In genomic region chr11:27837895-27838563, GRCh38 we compare ENCODE assay signal across 13 cellular contexts.
DNase-seq lines count a peak whose midpoint lies in the region; ATAC-seq, FAIRE-seq and TF ChIP-seq lines count a peak whose summit lies in the region.
"Had no signal": no experiment of that assay in that cellular context is flagged by ENCODE, and none has a peak within 500 bp of the region (broad histone marks: within the 10 kb centered on the region; RNA-seq: fewer than 3 reads in every experiment).

No MANE protein-coding gene starts in this region.

- no peaks in the 10 kb centered on the region for H3K4me1 Mint-ChIP-seq in T-helper 2 cell treated with Interferon-gamma antibody and Interleukin-4, amounts not matched to agents 5 μg/mL and 100 μg/mL, for 36 hours (ENCODE audit: low read depth)
- H3K4me1 Mint-ChIP-seq: WTC11 had no signal

- H3K4me3 Mint-ChIP-seq in T-helper 2 cell treated with Interferon-gamma antibody and Interleukin-4, amounts not matched to agents 5 μg/mL and 100 μg/mL, for 36 hours: no peak overlapping the region
- H3K4me3 Mint-ChIP-seq: naive B cell, WTC11 had no signal

- ATAC-seq in HG02610 (IDR thresholded peaks at IDR 0.05; ENCODE audit: unreplicated experiment): peak; percentile 92
- peak; percentile 92 for ATAC-seq in HG03432 (IDR thresholded peaks at IDR 0.05; ENCODE audit: unreplicated experiment)
- no peak for ATAC-seq in sciatic nerve
- no peak for ATAC-seq in Right ventricle myocardium superior (ENCODE audit: poor library complexity)
- ATAC-seq: WTC11 had no signal

- POLR2A ChIA-PET in GM10248 (lab: Yijun Ruan, JAX): no interaction called here

- intact Hi-C loops in sciatic nerve (cut with DNase I) (no loop called here), Right ventricle myocardium superior (cut with DNase I) (no loop called here)

- peak; percentile 77 for FAIRE-seq in GM19239 (lab: Jason Lieb, UNC)

- H3K9me3 Mint-ChIP-seq in T-helper 2 cell treated with Interferon-gamma antibody and Interleukin-4, amounts not matched to agents 5 μg/mL and 100 μg/mL, for 36 hours: no peaks in the 10 kb centered on the region
- H3K9me3 Mint-ChIP-seq: activated T-helper 2 cell treated with anti-CD3 and anti-CD28 coated beads, Interferon-gamma antibody, Interleukin-2, Interleukin-4, amounts not matched to agents 10 μg/mL and 5 μg/mL and 100 μg/mL, durations not matched to agents 14 hours and 24 hours and 36 hours; WTC11 had no signal

- H3K27ac Mint-ChIP-seq in T-helper 2 cell treated with Interferon-gamma antibody and Interleukin-4, amounts not matched to agents 5 μg/mL and 100 μg/mL, for 36 hours: no peak overlapping the region
- H3K27ac Mint-ChIP-seq: activated T-helper 2 cell treated with anti-CD3 and anti-CD28 coated beads, Interferon-gamma antibody, Interleukin-2, Interleukin-4, amounts not matched to agents 10 μg/mL and 5 μg/mL and 100 μg/mL, durations not matched to agents 14 hours and 24 hours and 36 hours; WTC11 had no signal

- no peaks in the 10 kb centered on the region for H3K36me3 Mint-ChIP-seq in T-helper 2 cell treated with Interferon-gamma antibody and Interleukin-4, amounts not matched to agents 5 μg/mL and 100 μg/mL, for 36 hours (ENCODE audit: low read depth)
- H3K36me3 Mint-ChIP-seq: naive B cell, WTC11 had no signal

- TF ChIP-seq CTCF in GM10248 (IDR thresholded peaks at IDR 0.05; ENCODE audit: control extremely low read depth, extremely low read depth, low read depth, missing control alignments): no peak

- DNase-seq in GM10248 (ENCODE audit: extremely low spot score) (peak; percentile 22), GM19239 (ENCODE audit: insufficient read length, low spot score) (no peak), midbrain (lab: John Stamatoyannopoulos, UW) (no peak), sciatic nerve (ENCODE audit: low spot score) (no peak), Right ventricle myocardium superior (no peak)
- DNase-seq in T-helper 2 cell treated with Interferon-gamma antibody and Interleukin-4, amounts not matched to agents 5 μg/mL and 100 μg/mL, for 36 hours (ENCODE audit: low spot score): no peak
- DNase-seq: naive B cell; NCI-H146; stimulated activated naive CD4-positive, alpha-beta T cell treated with Interleukin-2 at 50 U/mL for 16 hours had no signal

- CTCF ChIA-PET in GM10248 (lab: Yijun Ruan, JAX): interaction anchor here (1.1 to 1.7 kb wide), 3 partner anchors 11 to 37 kb away, joined by 3 to 5 read pairs (median 5); no protein-coding TSS in a partner anchor

- no peaks in the 10 kb centered on the region for H3K27me3 Mint-ChIP-seq in T-helper 2 cell treated with Interferon-gamma antibody and Interleukin-4, amounts not matched to agents 5 μg/mL and 100 μg/mL, for 36 hours (ENCODE audit: low read depth)
- H3K27me3 Mint-ChIP-seq: naive B cell had no signal

Comparison
In these comparisons a context has a peak if more than half of its experiments do, and no peak if none do; other contexts are left out.
1. ATAC-seq: peak in HG02610 (single experiment) and HG03432 (single experiment); none in sciatic nerve (single experiment) and Right ventricle myocardium superior (single experiment).